Comparison of ENCODE assay signal across 1 cellular context in the genomic region with DNA sequence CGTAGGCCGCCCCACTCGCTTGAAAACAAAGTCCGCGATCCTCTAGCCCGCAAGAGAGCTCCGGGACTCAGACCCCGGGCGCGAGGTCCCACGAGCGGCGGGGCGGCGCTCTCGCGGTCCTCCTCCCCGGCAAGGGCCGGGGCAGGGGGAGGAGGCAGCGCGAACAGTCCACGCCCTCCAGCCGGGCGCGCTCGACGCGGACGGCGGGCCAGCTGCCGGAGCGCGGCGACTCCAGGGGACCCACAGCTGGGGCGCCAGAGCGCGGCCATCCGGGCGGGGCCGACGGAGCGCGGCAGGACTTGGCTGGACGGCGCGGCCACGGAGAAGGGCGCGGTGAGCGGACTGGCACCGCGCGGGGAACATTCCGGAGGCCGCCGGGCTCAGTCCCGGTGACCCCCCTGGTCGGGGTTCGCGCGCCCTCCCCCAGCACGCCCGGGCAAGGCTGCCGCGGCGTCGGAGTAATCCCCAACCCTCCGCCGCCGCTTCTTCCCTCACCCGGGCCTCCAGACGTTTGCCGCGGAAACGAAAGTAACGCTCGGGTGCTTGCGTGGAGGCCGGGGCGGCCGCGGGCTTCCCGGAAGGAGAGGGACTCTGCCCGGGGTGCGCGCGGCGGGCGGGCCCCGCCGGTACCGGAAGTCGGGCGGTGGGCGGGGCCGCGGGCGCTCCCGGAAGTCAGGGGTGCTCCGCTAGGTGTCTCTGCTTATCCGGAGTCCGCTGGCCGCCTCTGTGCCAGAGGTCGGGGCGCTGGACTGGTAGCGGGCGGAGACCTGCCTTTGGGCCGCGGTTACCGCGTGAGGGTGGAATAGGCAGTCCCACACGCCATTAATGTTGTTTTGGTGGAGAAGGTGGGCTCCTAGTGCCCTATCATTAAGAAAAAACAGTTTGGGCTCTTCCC.
TF ChIP-seq lines count a peak whose summit lies in the region.

TSS of gene RIPK1 (plus strand) at position 166 of the 895 bp plus-strand sequence. CDS start 8,330 bp downstream, outside the sequence.

TF ChIP-seq in HepG2, 621 proteins besides CTCF, POLR2A, EP300 and RAD21 (continued from another document and continues in another):
- TF ChIP-seq, protein P1, sequence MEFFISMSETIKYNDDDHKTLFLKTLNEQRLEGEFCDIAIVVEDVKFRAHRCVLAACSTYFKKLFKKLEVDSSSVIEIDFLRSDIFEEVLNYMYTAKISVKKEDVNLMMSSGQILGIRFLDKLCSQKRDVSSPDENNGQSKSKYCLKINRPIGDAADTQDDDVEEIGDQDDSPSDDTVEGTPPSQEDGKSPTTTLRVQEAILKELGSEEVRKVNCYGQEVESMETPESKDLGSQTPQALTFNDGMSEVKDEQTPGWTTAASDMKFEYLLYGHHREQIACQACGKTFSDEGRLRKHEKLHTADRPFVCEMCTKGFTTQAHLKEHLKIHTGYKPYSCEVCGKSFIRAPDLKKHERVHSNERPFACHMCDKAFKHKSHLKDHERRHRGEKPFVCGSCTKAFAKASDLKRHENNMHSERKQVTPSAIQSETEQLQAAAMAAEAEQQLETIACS (CRISPR knock-in tag; IDR thresholded peaks at IDR 0.05) = peak; percentile 80
- TF ChIP-seq ZNF850 (CRISPR knock-in tag; conservative IDR thresholded peaks at IDR 0.05) (peak; percentile 91; the same call in 1 of the 2 replicates), ZNF232 (CRISPR knock-in tag; IDR thresholded peaks at IDR 0.05; ENCODE audit: borderline replicate concordance) (peak; percentile 76; the same call in 1 of the 2 replicates), ZNF275 (CRISPR knock-in tag; IDR thresholded peaks at IDR 0.05; ENCODE audit: borderline replicate concordance) (peak; percentile 80), BORCS8-MEF2B (CRISPR knock-in tag; IDR thresholded peaks at IDR 0.05) (peak; percentile 48; the same call in 1 of the 2 replicates), ZNF766 (CRISPR knock-in tag; IDR thresholded peaks at IDR 0.05; ENCODE audit: borderline replicate concordance) (peak; percentile 80), GPN1 (CRISPR knock-in tag; IDR thresholded peaks at IDR 0.05; ENCODE audit: borderline replicate concordance) (no peak), GABPA (IDR thresholded peaks at IDR 0.05; ENCODE audit: low read depth, low read length) (peak; percentile 90), GABPA (CRISPR knock-in tag; IDR thresholded peaks at IDR 0.05; ENCODE audit: low read depth) (peak; percentile 92), TOE1 (CRISPR knock-in tag; IDR thresholded peaks at IDR 0.05) (no peak), ZNF780A (CRISPR knock-in tag; IDR thresholded peaks at IDR 0.05) (peak; percentile 63), ZFYVE20 (CRISPR knock-in tag; IDR thresholded peaks at IDR 0.05; ENCODE audit: borderline replicate concordance, low read depth) (no peak), NCOR1 (IDR thresholded peaks at IDR 0.05; ENCODE audit: borderline replicate concordance, low read length) (peak; percentile 51; the same call in 1 of the 2 replicates), SALL2 (CRISPR knock-in tag; IDR thresholded peaks at IDR 0.05) (peak; percentile 36; the same call in 1 of the 2 replicates), LCORL (IDR thresholded peaks at IDR 0.05) (no peak), LCORL (CRISPR knock-in tag; IDR thresholded peaks at IDR 0.05) (peak; percentile 81), DBP (CRISPR knock-in tag; IDR thresholded peaks at IDR 0.05; ENCODE audit: not compliant biosample characterization) (peak; percentile 9), POLR2AphosphoS5 (IDR thresholded peaks at IDR 0.05; ENCODE audit: low read depth, low read length) (peak; percentile 90), HOMEZ (CRISPR knock-in tag; IDR thresholded peaks at IDR 0.05; ENCODE audit: low read depth) (0 out of 2 replicates have a peak, but pooled peaks have one; percentile 16), KAT7 (CRISPR knock-in tag; IDR thresholded peaks at IDR 0.05; ENCODE audit: borderline replicate concordance) (peak; percentile 71), PCBP1 (IDR thresholded peaks at IDR 0.05; ENCODE audit: borderline replicate concordance, low read depth, low read length) (no peak), ZNF605 (CRISPR knock-in tag; IDR thresholded peaks at IDR 0.05) (peak; percentile 81; the same call in 1 of the 2 replicates), RBFOX2 (IDR thresholded peaks at IDR 0.05; ENCODE audit: low read depth, low read length) (peak; percentile 100), ZNF761 (CRISPR knock-in tag; conservative IDR thresholded peaks at IDR 0.05) (peak; percentile 2; the same call in 1 of the 2 replicates), NR1H2 (CRISPR knock-in tag; IDR thresholded peaks at IDR 0.05; ENCODE audit: borderline replicate concordance, low read depth) (0 out of 2 replicates have a peak, but pooled peaks have one; percentile 42), GLI4 (CRISPR knock-in tag; IDR thresholded peaks at IDR 0.05; ENCODE audit: borderline replicate concordance) (peak; percentile 99), FOXM1 (CRISPR knock-in tag; IDR thresholded peaks at IDR 0.05) (no peak), CCAR2 (optimal IDR thresholded peaks at IDR 0.05; ENCODE audit: low read depth, low read length) (peak; percentile 45), HDAC6 (IDR thresholded peaks at IDR 0.05; ENCODE audit: low read depth, low read length) (no peak), PHF20 (CRISPR knock-in tag; IDR thresholded peaks at IDR 0.05) (peak; percentile 91), SUZ12 (IDR thresholded peaks at IDR 0.05; ENCODE audit: low read depth, low read length) (no peak), SRF (IDR thresholded peaks at IDR 0.05; ENCODE audit: low read depth, low read length) (no peak), SRSF9 (IDR thresholded peaks at IDR 0.05; ENCODE audit: borderline replicate concordance, insufficient read depth, low read depth, low read length, poor library complexity, severe bottlenecking) (no peak), ATF6 (CRISPR knock-in tag; conservative IDR thresholded peaks at IDR 0.05) (peak; percentile 53; the same call in 1 of the 2 replicates), SAP130 (CRISPR knock-in tag; IDR thresholded peaks at IDR 0.05; ENCODE audit: low read depth) (peak; percentile 81), ZNF772 (CRISPR knock-in tag; IDR thresholded peaks at IDR 0.05) (peak; percentile 78; the same call in 1 of the 2 replicates)
- TF ChIP-seq, protein P2, sequence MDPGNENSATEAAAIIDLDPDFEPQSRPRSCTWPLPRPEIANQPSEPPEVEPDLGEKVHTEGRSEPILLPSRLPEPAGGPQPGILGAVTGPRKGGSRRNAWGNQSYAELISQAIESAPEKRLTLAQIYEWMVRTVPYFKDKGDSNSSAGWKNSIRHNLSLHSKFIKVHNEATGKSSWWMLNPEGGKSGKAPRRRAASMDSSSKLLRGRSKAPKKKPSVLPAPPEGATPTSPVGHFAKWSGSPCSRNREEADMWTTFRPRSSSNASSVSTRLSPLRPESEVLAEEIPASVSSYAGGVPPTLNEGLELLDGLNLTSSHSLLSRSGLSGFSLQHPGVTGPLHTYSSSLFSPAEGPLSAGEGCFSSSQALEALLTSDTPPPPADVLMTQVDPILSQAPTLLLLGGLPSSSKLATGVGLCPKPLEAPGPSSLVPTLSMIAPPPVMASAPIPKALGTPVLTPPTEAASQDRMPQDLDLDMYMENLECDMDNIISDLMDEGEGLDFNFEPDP (CRISPR knock-in tag; conservative IDR thresholded peaks at IDR 0.05) = peak; percentile 99
- TF ChIP-seq, protein P3, sequence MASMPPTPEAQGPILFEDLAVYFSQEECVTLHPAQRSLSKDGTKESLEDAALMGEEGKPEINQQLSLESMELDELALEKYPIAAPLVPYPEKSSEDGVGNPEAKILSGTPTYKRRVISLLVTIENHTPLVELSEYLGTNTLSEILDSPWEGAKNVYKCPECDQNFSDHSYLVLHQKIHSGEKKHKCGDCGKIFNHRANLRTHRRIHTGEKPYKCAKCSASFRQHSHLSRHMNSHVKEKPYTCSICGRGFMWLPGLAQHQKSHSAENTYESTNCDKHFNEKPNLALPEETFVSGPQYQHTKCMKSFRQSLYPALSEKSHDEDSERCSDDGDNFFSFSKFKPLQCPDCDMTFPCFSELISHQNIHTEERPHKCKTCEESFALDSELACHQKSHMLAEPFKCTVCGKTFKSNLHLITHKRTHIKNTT (CRISPR knock-in tag; IDR thresholded peaks at IDR 0.05) = 0 out of 2 replicates have a peak, but pooled peaks have one; percentile 17
- TF ChIP-seq, protein P4, sequence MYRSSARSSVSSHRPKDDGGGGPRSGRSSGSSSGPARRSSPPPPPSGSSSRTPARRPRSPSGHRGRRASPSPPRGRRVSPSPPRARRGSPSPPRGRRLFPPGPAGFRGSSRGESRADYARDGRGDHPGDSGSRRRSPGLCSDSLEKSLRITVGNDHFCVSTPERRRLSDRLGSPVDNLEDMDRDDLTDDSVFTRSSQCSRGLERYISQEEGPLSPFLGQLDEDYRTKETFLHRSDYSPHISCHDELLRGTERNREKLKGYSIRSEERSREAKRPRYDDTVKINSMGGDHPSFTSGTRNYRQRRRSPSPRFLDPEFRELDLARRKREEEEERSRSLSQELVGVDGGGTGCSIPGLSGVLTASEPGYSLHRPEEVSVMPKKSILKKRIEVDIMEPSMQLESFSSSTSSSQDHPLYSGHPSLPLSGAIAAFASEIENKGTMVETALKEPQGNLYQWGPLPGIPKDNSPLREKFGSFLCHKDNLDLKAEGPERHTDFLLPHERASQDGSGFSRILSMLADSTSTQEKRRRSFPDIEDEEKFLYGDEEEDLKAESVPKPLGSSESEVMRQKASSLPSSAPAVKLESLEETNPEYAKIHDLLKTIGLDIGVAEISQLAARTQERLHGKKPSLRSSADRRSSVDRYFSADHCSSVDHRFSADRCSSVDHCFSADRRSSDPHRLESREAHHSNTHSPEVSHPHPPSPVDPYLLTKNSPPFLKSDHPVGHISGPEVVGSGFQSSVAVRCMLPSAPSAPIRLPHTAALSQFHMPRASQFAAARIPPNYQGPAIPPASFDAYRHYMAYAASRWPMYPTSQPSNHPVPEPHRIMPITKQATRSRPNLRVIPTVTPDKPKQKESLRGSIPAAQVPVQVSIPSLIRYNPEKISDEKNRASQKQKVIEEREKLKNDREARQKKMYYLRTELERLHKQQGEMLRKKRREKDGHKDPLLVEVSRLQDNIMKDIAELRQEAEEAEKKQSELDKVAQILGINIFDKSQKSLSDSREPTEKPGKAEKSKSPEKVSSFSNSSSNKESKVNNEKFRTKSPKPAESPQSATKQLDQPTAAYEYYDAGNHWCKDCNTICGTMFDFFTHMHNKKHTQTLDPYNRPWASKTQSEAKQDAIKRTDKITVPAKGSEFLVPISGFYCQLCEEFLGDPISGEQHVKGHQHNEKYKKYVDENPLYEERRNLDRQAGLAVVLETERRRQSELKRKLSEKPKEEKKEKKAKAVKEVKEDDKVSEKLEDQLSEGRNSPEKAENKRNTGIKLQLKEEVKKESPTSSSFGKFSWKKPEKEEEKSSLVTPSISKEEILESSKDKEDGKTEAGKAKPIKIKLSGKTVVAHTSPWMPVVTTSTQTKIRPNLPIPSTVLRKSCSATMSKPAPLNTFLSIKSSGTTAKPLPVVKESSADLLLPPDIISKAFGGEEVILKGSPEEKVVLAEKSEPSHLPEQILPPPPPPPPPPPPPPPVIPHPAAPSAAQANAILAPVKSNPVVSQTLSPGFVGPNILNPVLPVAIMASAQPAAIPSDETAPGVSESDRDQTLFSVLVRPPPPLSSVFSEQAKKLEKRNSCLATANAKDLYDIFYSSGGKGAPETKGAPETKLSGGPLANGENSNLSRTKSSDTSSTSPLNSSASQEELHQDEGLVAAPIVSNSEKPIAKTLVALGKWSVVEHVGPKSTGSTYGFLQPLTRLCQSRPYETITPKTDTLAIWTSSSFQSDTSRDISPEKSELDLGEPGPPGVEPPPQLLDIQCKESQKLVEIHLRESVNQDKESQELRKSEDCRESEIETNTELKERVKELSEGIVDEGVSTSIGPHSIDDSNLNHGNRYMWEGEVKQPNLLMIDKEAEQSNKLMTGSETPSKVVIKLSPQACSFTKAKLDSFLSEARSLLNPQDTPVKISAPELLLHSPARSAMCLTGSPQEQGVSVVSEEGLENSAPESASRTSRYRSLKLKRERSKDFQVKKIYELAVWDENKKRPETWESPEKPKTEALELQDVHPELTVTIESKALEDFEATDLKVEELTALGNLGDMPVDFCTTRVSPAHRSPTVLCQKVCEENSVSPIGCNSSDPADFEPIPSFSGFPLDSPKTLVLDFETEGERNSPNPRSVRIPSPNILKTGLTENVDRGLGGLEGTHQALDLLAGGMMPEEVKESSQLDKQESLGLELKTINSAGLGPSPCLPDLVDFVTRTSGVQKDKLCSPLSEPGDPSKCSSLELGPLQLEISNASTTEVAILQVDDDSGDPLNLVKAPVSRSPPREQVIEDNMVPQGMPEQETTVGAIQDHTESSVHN (CRISPR knock-in tag; IDR thresholded peaks at IDR 0.05) = no peak; the same call in none of the 2 replicates
